Comparison of ENCODE assay signal across 1 cellular context in genomic region chr17:66338937-66339336, GRCh38.
TF ChIP-seq lines count a peak whose summit lies in the region.

No MANE protein-coding gene starts in this region.

TF ChIP-seq in K562, 482 proteins besides CTCF, POLR2A, EP300 and RAD21:
- TF ChIP-seq SP2 (IDR thresholded peaks at IDR 0.05; ENCODE audit: extremely low read depth, low read depth, low read length, poor library complexity, severe bottlenecking) (no peak), TAF9B (IDR thresholded peaks at IDR 0.05; ENCODE audit: partially characterized antibody) (no peak), DDX20 (tag; IDR thresholded peaks at IDR 0.05; ENCODE audit: low read depth) (no peak), RUNX1 (IDR thresholded peaks at IDR 0.05; ENCODE audit: low read depth) (no peak), MEIS2 (IDR thresholded peaks at IDR 0.05; ENCODE audit: partially characterized antibody) (peak; percentile 42), FOXA3 (CRISPR knock-in tag; conservative IDR thresholded peaks at IDR 0.05 in 1 of 2, IDR thresholded peaks at IDR 0.05 in 1 of 2) (no peak), BRF1 (IDR thresholded peaks at IDR 0.05; ENCODE audit: borderline replicate concordance, extremely low read depth, insufficient read length) (no peak), SMARCE1 (IDR thresholded peaks at IDR 0.05) (no peak), RBM25 (IDR thresholded peaks at IDR 0.05; ENCODE audit: low read depth, low read length, severe bottlenecking) (no peak), SMAD1 (IDR thresholded peaks at IDR 0.05; ENCODE audit: low read depth, low read length, partially characterized antibody) (no peak), HMGN3 (IDR thresholded peaks at IDR 0.05; ENCODE audit: borderline replicate concordance, extremely low read depth, insufficient read length, low read depth, low read length) (no peak), NFIC (IDR thresholded peaks at IDR 0.05) (no peak), SFPQ (IDR thresholded peaks at IDR 0.05; ENCODE audit: low read depth, low read length) (no peak)
- TF ChIP-seq, protein P1, sequence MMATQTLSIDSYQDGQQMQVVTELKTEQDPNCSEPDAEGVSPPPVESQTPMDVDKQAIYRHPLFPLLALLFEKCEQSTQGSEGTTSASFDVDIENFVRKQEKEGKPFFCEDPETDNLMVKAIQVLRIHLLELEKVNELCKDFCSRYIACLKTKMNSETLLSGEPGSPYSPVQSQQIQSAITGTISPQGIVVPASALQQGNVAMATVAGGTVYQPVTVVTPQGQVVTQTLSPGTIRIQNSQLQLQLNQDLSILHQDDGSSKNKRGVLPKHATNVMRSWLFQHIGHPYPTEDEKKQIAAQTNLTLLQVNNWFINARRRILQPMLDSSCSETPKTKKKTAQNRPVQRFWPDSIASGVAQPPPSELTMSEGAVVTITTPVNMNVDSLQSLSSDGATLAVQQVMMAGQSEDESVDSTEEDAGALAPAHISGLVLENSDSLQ (IDR thresholded peaks at IDR 0.05), result peak; percentile 82
- TF ChIP-seq, protein P2, sequence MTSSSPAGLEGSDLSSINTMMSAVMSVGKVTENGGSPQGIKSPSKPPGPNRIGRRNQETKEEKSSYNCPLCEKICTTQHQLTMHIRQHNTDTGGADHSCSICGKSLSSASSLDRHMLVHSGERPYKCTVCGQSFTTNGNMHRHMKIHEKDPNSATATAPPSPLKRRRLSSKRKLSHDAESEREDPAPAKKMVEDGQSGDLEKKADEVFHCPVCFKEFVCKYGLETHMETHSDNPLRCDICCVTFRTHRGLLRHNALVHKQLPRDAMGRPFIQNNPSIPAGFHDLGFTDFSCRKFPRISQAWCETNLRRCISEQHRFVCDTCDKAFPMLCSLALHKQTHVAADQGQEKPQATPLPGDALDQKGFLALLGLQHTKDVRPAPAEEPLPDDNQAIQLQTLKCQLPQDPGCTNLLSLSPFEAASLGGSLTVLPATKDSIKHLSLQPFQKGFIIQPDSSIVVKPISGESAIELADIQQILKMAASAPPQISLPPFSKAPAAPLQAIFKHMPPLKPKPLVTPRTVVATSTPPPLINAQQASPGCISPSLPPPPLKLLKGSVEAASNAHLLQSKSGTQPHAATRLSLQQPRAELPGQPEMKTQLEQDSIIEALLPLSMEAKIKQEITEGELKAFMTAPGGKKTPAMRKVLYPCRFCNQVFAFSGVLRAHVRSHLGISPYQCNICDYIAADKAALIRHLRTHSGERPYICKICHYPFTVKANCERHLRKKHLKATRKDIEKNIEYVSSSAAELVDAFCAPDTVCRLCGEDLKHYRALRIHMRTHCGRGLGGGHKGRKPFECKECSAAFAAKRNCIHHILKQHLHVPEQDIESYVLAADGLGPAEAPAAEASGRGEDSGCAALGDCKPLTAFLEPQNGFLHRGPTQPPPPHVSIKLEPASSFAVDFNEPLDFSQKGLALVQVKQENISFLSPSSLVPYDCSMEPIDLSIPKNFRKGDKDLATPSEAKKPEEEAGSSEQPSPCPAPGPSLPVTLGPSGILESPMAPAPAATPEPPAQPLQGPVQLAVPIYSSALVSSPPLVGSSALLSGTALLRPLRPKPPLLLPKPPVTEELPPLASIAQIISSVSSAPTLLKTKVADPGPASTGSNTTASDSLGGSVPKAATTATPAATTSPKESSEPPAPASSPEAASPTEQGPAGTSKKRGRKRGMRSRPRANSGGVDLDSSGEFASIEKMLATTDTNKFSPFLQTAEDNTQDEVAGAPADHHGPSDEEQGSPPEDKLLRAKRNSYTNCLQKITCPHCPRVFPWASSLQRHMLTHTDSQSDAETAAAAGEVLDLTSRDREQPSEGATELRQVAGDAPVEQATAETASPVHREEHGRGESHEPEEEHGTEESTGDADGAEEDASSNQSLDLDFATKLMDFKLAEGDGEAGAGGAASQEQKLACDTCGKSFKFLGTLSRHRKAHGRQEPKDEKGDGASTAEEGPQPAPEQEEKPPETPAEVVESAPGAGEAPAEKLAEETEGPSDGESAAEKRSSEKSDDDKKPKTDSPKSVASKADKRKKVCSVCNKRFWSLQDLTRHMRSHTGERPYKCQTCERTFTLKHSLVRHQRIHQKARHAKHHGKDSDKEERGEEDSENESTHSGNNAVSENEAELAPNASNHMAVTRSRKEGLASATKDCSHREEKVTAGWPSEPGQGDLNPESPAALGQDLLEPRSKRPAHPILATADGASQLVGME (CRISPR knock-in tag; IDR thresholded peaks at IDR 0.05), result no peak
TF ChIP-seq in K562: peak in this region for 2.
